ENCODE assay signal across 8 cellular contexts in genomic region chr3:33798113-33798417, GRCh38. TPM values are rescaled to one million over a fixed set of nuclear protein-coding genes. Genes with fewer than 3 reads are reported as not detected.
DNase-seq lines count a peak whose midpoint lies in the region; ATAC-seq lines count a peak whose summit lies in the region.

No MANE protein-coding gene starts in this region.

- H3K9me3 ChIP-seq in iPS DF 6.9 (ENCODE audit: control insufficient read depth, insufficient read depth, low read length): no peaks in the 10 kb centered on the region

- no CpG with 5 or more reads among the region's 9 CpGs for WGBS in iPS DF 6.9 (ENCODE audit: insufficient coverage, insufficient read length)

- no peaks in the 10 kb centered on the region for H3K27me3 ChIP-seq in iPS DF 6.9 (ENCODE audit: control insufficient read depth, insufficient read depth, low read length)

- H3K4me1 ChIP-seq in iPS DF 6.9 (ENCODE audit: control insufficient read depth, insufficient read depth, low read length): no peaks in the 10 kb centered on the region

- H3K4me1 Mint-ChIP-seq in activated CD4-positive, alpha-beta T cell treated with anti-CD3 and anti-CD28 coated beads, Interleukin-2, amount 10 ng/mL, durations not matched to agents 24 days and 14 days: peaks cover 34% of the 10 kb centered on the region
- H3K4me1 Mint-ChIP-seq in activated CD4-positive, alpha-beta memory T cell treated with anti-CD3 and anti-CD28 coated beads, Interleukin-2, amount 10 ng/mL, durations not matched to agents 7 days and 5 days: peaks cover 48% of the 10 kb centered on the region
- peaks cover 41% of the 10 kb centered on the region for H3K4me1 Mint-ChIP-seq in stimulated activated naive CD8-positive, alpha-beta T cell treated with anti-CD3 and anti-CD28 coated beads, Interleukin-15, Interleukin-2, amounts not matched to agents 100 ng/mL and 50 ng/mL, for 24 hours (ENCODE audit: low read depth)

- H3K36me3 ChIP-seq in iPS DF 6.9 (ENCODE audit: control insufficient read depth, insufficient read depth, low read length): no peaks in the 10 kb centered on the region

- H3K4me3 ChIP-seq in iPS DF 6.9 (ENCODE audit: low read length): peak overlapping the region; percentile 72; the same call in 1 of the 2 replicates

- POLR2A ChIA-PET in activated CD4-positive, alpha-beta memory T cell treated with anti-CD3 and anti-CD28 coated beads, Interleukin-2, amount 10 ng/mL, durations not matched to agents 7 days and 5 days (lab: Charles Lee): interaction anchor here (0.6 to 3.0 kb wide), 15 partner anchors 9 to 412 kb away, joined by 3 to 42 read pairs (median 3); partner anchors contain the start of gene UBP1

- no peak overlapping the region for H3K27ac ChIP-seq in iPS DF 6.9 (ENCODE audit: low read length)

- no peaks in the 10 kb centered on the region for H3K9me3 Mint-ChIP-seq in activated CD4-positive, alpha-beta T cell treated with anti-CD3 and anti-CD28 coated beads, Interleukin-2, amount 10 ng/mL, durations not matched to agents 24 days and 14 days
- H3K9me3 Mint-ChIP-seq in activated CD4-positive, alpha-beta memory T cell treated with anti-CD3 and anti-CD28 coated beads, Interleukin-2, amount 10 ng/mL, durations not matched to agents 7 days and 5 days: no peaks in the 10 kb centered on the region
- no peaks in the 10 kb centered on the region for H3K9me3 Mint-ChIP-seq in stimulated activated naive CD8-positive, alpha-beta T cell treated with anti-CD3 and anti-CD28 coated beads, Interleukin-15, Interleukin-2, amounts not matched to agents 100 ng/mL and 50 ng/mL, for 24 hours

- ATAC-seq in HG02981 (IDR thresholded peaks at IDR 0.05; ENCODE audit: unreplicated experiment): peak; percentile 45

- peak overlapping the region; percentile 91 for H3K27ac Mint-ChIP-seq in activated CD4-positive, alpha-beta T cell treated with anti-CD3 and anti-CD28 coated beads, Interleukin-2, amount 10 ng/mL, durations not matched to agents 24 days and 14 days
- peak overlapping the region; percentile 83 for H3K27ac Mint-ChIP-seq in activated CD4-positive, alpha-beta memory T cell treated with anti-CD3 and anti-CD28 coated beads, Interleukin-2, amount 10 ng/mL, durations not matched to agents 7 days and 5 days
- peak overlapping the region; percentile 93 for H3K27ac Mint-ChIP-seq in stimulated activated naive CD8-positive, alpha-beta T cell treated with anti-CD3 and anti-CD28 coated beads, Interleukin-15, Interleukin-2, amounts not matched to agents 100 ng/mL and 50 ng/mL, for 24 hours

- intact Hi-C loops in activated CD4-positive, alpha-beta T cell treated with anti-CD3 and anti-CD28 coated beads, Interleukin-2, amount 10 ng/mL, durations not matched to agents 24 days and 14 days (cut with micrococcal nuclease): loop anchor here (1.0 to 5.0 kb wide), 3 partner anchors 54 to 358 kb away; partner anchors contain the start of gene UBP1

- CTCF ChIA-PET in activated CD4-positive, alpha-beta memory T cell treated with anti-CD3 and anti-CD28 coated beads, Interleukin-2, amount 10 ng/mL, durations not matched to agents 7 days and 5 days (lab: Charles Lee): interaction anchor here (0.5 to 6.7 kb wide), 9 partner anchors 10 to 1235 kb away, joined by 3 to 52 read pairs (median 5); partner anchors contain the start of gene UBP1

- H3K27me3 Mint-ChIP-seq in activated CD4-positive, alpha-beta T cell treated with anti-CD3 and anti-CD28 coated beads, Interleukin-2, amount 10 ng/mL, durations not matched to agents 24 days and 14 days: peaks cover 7% of the 10 kb centered on the region
- peaks cover 5% of the 10 kb centered on the region for H3K27me3 Mint-ChIP-seq in activated CD4-positive, alpha-beta memory T cell treated with anti-CD3 and anti-CD28 coated beads, Interleukin-2, amount 10 ng/mL, durations not matched to agents 7 days and 5 days
- no peaks in the 10 kb centered on the region for H3K27me3 Mint-ChIP-seq in stimulated activated naive CD8-positive, alpha-beta T cell treated with anti-CD3 and anti-CD28 coated beads, Interleukin-15, Interleukin-2, amounts not matched to agents 100 ng/mL and 50 ng/mL, for 24 hours

- H3K4me3 Mint-ChIP-seq in activated CD4-positive, alpha-beta T cell treated with anti-CD3 and anti-CD28 coated beads, Interleukin-2, amount 10 ng/mL, durations not matched to agents 24 days and 14 days: peak overlapping the region; percentile 96
- H3K4me3 Mint-ChIP-seq in activated CD4-positive, alpha-beta memory T cell treated with anti-CD3 and anti-CD28 coated beads, Interleukin-2, amount 10 ng/mL, durations not matched to agents 7 days and 5 days: peak overlapping the region; percentile 84
- H3K4me3 Mint-ChIP-seq in stimulated activated naive CD8-positive, alpha-beta T cell treated with anti-CD3 and anti-CD28 coated beads, Interleukin-15, Interleukin-2, amounts not matched to agents 100 ng/mL and 50 ng/mL, for 24 hours: peak overlapping the region; percentile 95

- DNase-seq in activated CD4-positive, alpha-beta T cell treated with anti-CD3 and anti-CD28 coated beads, Interleukin-2, amount 10 ng/mL, durations not matched to agents 24 days and 14 days: no peak
- no peak for DNase-seq in activated CD4-positive, alpha-beta T cell treated with anti-CD3 and anti-CD28 coated beads, Interleukin-2, amount 50 U/mL, for 1 hour
- DNase-seq in activated CD4-positive, alpha-beta memory T cell treated with anti-CD3 and anti-CD28 coated beads, Interleukin-2, amount 10 ng/mL, durations not matched to agents 7 days and 5 days: no peak
- DNase-seq in iPS DF 6.9 (ENCODE audit: low read depth, low spot score) (no peak), NCI-H1105 (lab: John Stamatoyannopoulos, UW) (no peak)
- DNase-seq in stimulated activated CD4-positive, alpha-beta T cell treated with anti-CD3 and anti-CD28 coated beads, Interleukin-2, amount 100 ng/mL, for 48 hours: no peak

- peaks cover 22% of the 10 kb centered on the region for H3K36me3 Mint-ChIP-seq in activated CD4-positive, alpha-beta T cell treated with anti-CD3 and anti-CD28 coated beads, Interleukin-2, amount 10 ng/mL, durations not matched to agents 24 days and 14 days (ENCODE audit: low read depth)
- H3K36me3 Mint-ChIP-seq in activated CD4-positive, alpha-beta memory T cell treated with anti-CD3 and anti-CD28 coated beads, Interleukin-2, amount 10 ng/mL, durations not matched to agents 7 days and 5 days (ENCODE audit: low read depth): peaks cover 19% of the 10 kb centered on the region
- peaks cover 5% of the 10 kb centered on the region for H3K36me3 Mint-ChIP-seq in stimulated activated naive CD8-positive, alpha-beta T cell treated with anti-CD3 and anti-CD28 coated beads, Interleukin-15, Interleukin-2, amounts not matched to agents 100 ng/mL and 50 ng/mL, for 24 hours (ENCODE audit: low read depth)

RNA-seq across cellular contexts. Expression of gene PDCD6IP, which starts 0.4 kb away (rescaled TPM):
- total RNA-seq in activated CD4-positive, alpha-beta T cell treated with anti-CD3 and anti-CD28 coated beads, Interleukin-2, amount 10 ng/mL, durations not matched to agents 24 days and 14 days: 175 and 189 TPM in 2 replicates
- 100 to 1,000 TPM; 211 TPM for total RNA-seq in activated CD4-positive, alpha-beta memory T cell treated with anti-CD3 and anti-CD28 coated beads, Interleukin-2, amount 10 ng/mL, durations not matched to agents 7 days and 5 days
